17 cellular contexts compared by ENCODE assay signal in genomic region chr21:20946701-20947100, GRCh38. TPM values are rescaled to one million over a fixed set of nuclear protein-coding genes. Genes with fewer than 3 reads are reported as not detected.
DNase-seq lines count a peak whose midpoint lies in the region; TF ChIP-seq lines count a peak whose summit lies in the region.
"Had no signal": no experiment of that assay in that cellular context is flagged by ENCODE, and none has a peak within 500 bp of the region (broad histone marks: within the 10 kb centered on the region; RNA-seq: fewer than 3 reads in every experiment).

No MANE protein-coding gene starts in this region.

- no peak overlapping the region for H3K4me3 Mint-ChIP-seq in mesothelial cell of epicardium
- H3K4me3 Mint-ChIP-seq in activated naive CD4-positive, alpha-beta T cell treated with anti-CD3 and anti-CD28 coated beads, Interleukin-2, amount 10 ng/mL, durations not matched to agents 7 days and 5 days, result no peak overlapping the region
- H3K4me3 Mint-ChIP-seq: B cell; CD4-positive, CD25-positive, alpha-beta regulatory T cell; CD8-positive, alpha-beta T cell had no signal

- H3K27ac Mint-ChIP-seq in mesothelial cell of epicardium, result peak overlapping the region; percentile 39
- no peak overlapping the region for H3K27ac Mint-ChIP-seq in activated naive CD4-positive, alpha-beta T cell treated with anti-CD3 and anti-CD28 coated beads, Interleukin-2, amount 10 ng/mL, durations not matched to agents 7 days and 5 days
- H3K27ac Mint-ChIP-seq: B cell; CD4-positive, CD25-positive, alpha-beta regulatory T cell; CD8-positive, alpha-beta T cell had no signal

- H3K4me1 Mint-ChIP-seq in mesothelial cell of epicardium, result peaks cover 40% of the 10 kb centered on the region
- no peaks in the 10 kb centered on the region for H3K4me1 Mint-ChIP-seq in activated naive CD4-positive, alpha-beta T cell treated with anti-CD3 and anti-CD28 coated beads, Interleukin-2, amount 10 ng/mL, durations not matched to agents 7 days and 5 days
- H3K4me1 Mint-ChIP-seq: B cell; CD4-positive, CD25-positive, alpha-beta regulatory T cell had no signal

- H3K27me3 Mint-ChIP-seq in mesothelial cell of epicardium (ENCODE audit: low read depth), result no peaks in the 10 kb centered on the region
- H3K27me3 Mint-ChIP-seq in activated naive CD4-positive, alpha-beta T cell treated with anti-CD3 and anti-CD28 coated beads, Interleukin-2, amount 10 ng/mL, durations not matched to agents 7 days and 5 days, result no peaks in the 10 kb centered on the region
- H3K27me3 Mint-ChIP-seq: B cell; CD4-positive, CD25-positive, alpha-beta regulatory T cell had no signal

- H3K36me3 ChIP-seq in SU-DHL-6 (ENCODE audit: low read length) (no peaks in the 10 kb centered on the region), SJCRH30 (no peaks in the 10 kb centered on the region)
- H3K36me3 ChIP-seq: BLaER1 had no signal

- no peaks in the 10 kb centered on the region for H3K36me3 Mint-ChIP-seq in mesothelial cell of epicardium
- no peaks in the 10 kb centered on the region for H3K36me3 Mint-ChIP-seq in activated naive CD4-positive, alpha-beta T cell treated with anti-CD3 and anti-CD28 coated beads, Interleukin-2, amount 10 ng/mL, durations not matched to agents 7 days and 5 days
- H3K36me3 Mint-ChIP-seq: CD4-positive, CD25-positive, alpha-beta regulatory T cell; CD8-positive, alpha-beta T cell had no signal

- no peak overlapping the region for H3K27ac ChIP-seq in SU-DHL-6 (ENCODE audit: low read depth, low read length)
- no peak overlapping the region for H3K27ac ChIP-seq in SJCRH30
- H3K27ac ChIP-seq: BLaER1, C4-2B had no signal

- no peaks in the 10 kb centered on the region for H3K9me2 ChIP-seq in SU-DHL-6 (replicated peaks; ENCODE audit: insufficient read depth, low read length)

- H3K9ac ChIP-seq in SU-DHL-6 (ENCODE audit: low read length), result no peak overlapping the region
- H3K9ac ChIP-seq: BLaER1 had no signal

- H2AFZ ChIP-seq in SU-DHL-6 (ENCODE audit: low read depth, low read length, severe bottlenecking), result peak overlapping the region; percentile 33

- TF ChIP-seq POLR2A in NB4 (IDR thresholded peaks at IDR 0.05; ENCODE audit: extremely low read depth, insufficient read length), result no peak

- H3K9me3 Mint-ChIP-seq in mesothelial cell of epicardium, result no peaks in the 10 kb centered on the region
- no peaks in the 10 kb centered on the region for H3K9me3 Mint-ChIP-seq in activated naive CD4-positive, alpha-beta T cell treated with anti-CD3 and anti-CD28 coated beads, Interleukin-2, amount 10 ng/mL, durations not matched to agents 7 days and 5 days
- H3K9me3 Mint-ChIP-seq: CD8-positive, alpha-beta T cell had no signal

- H3K9me3 ChIP-seq in SU-DHL-6 (ENCODE audit: insufficient read depth, low read length) (no peaks in the 10 kb centered on the region), SJCRH30 (replicated peaks) (no peaks in the 10 kb centered on the region)
- H3K9me3 ChIP-seq: BLaER1, Caco-2 had no signal

- H3K4me2 ChIP-seq in SU-DHL-6 (ENCODE audit: low read depth, low read length, poor library complexity, severe bottlenecking), result no peak overlapping the region
- H3K4me2 ChIP-seq: BLaER1 had no signal

- H3K4me1 ChIP-seq in SJCRH30, result no peaks in the 10 kb centered on the region
- H3K4me1 ChIP-seq: BLaER1, Caco-2 had no signal

- DNase-seq in NB4 (ENCODE audit: low read depth), result peak; percentile 11
- no peak for DNase-seq in mesothelial cell of epicardium (ENCODE audit: low spot score in 2 of 2, unreplicated experiment in 2 of 2)
- no peak for DNase-seq in 8988T
- no peak for DNase-seq in SJCRH30
- no peak for DNase-seq in activated naive CD4-positive, alpha-beta T cell treated with anti-CD3 and anti-CD28 coated beads, Interleukin-2, amount 10 ng/mL, durations not matched to agents 7 days and 5 days
- DNase-seq: Caco-2; CD4-positive, CD25-positive, alpha-beta regulatory T cell; CD8-positive, alpha-beta T cell; DMS153; DND-41; GOT3; H7; HCEC 1CT had no signal

- H4K20me1 ChIP-seq in SU-DHL-6 (ENCODE audit: low read depth, low read length), result no peaks in the 10 kb centered on the region
- H4K20me1 ChIP-seq: BLaER1 had no signal

- no peaks in the 10 kb centered on the region for H3F3A ChIP-seq in SU-DHL-6 (ENCODE audit: insufficient read depth)

- CTCF ChIA-PET in activated naive CD4-positive, alpha-beta T cell treated with anti-CD3 and anti-CD28 coated beads, Interleukin-2, amount 10 ng/mL, durations not matched to agents 7 days and 5 days (lab: Charles Lee), result no interaction called here

- TF ChIP-seq CTCF in NB4 (IDR thresholded peaks at IDR 0.05; ENCODE audit: low read depth, low read length) (no peak), SU-DHL-6 (IDR thresholded peaks at IDR 0.05; ENCODE audit: insufficient read depth, low read length, poor library complexity, severe bottlenecking) (no peak), mesothelial cell of epicardium (IDR thresholded peaks at IDR 0.05; ENCODE audit: unreplicated experiment) (no peak)

- H3K27me3 ChIP-seq in SU-DHL-6 (ENCODE audit: low read length) (no peaks in the 10 kb centered on the region), SJCRH30 (no peaks in the 10 kb centered on the region)
- H3K27me3 ChIP-seq: BLaER1 had no signal

- H3K4me3 ChIP-seq in NB4 (ENCODE audit: low read depth, low read length), result no peak overlapping the region
- no peak overlapping the region for H3K4me3 ChIP-seq in SU-DHL-6 (ENCODE audit: insufficient read depth, low read length, poor library complexity, severe bottlenecking)
- no peak overlapping the region for H3K4me3 ChIP-seq in SJCRH30
- H3K4me3 ChIP-seq: BLaER1 had no signal

- no peaks in the 10 kb centered on the region for H3K79me2 ChIP-seq in SU-DHL-6 (ENCODE audit: insufficient read depth, low read length)

RNA-seq across cellular contexts. Expression of gene NCAM2, which starts 51.5 kb away (rescaled TPM):
- 31.3 to 34.0 TPM (median 33.8 TPM) in 3 replicates for total RNA-seq in mesothelial cell of epicardium
- not detected in 2 replicates for total RNA-seq in SJCRH30 (2014; rRNA removed; shearing (Covaris generic))
- total RNA-seq: B cell; Caco-2; CD4-positive, CD25-positive, alpha-beta regulatory T cell; CD8-positive, alpha-beta T cell had no signal

Comparison
In these comparisons a context has a peak if more than half of its experiments do, and no peak if none do; other contexts are left out.
1. RNA of gene NCAM2, which starts 51.5 kb away (total RNA-seq): 31.3 to 34.0 TPM in mesothelial cell of epicardium; not detected in SJCRH30; every median in the first group is over 10 times any median in the second.